In genomic region chr4:185799442-185799841, GRCh38 we compare ENCODE assay signal across 13 cellular contexts. TPM values are rescaled to one million over a fixed set of nuclear protein-coding genes. Genes with fewer than 3 reads are reported as not detected.
DNase-seq lines count a peak whose midpoint lies in the region; ATAC-seq and TF ChIP-seq lines count a peak whose summit lies in the region.
"Had no signal": no experiment of that assay in that cellular context is flagged by ENCODE, and none has a peak within 500 bp of the region (broad histone marks: within the 10 kb centered on the region; RNA-seq: fewer than 3 reads in every experiment).

No MANE protein-coding gene starts in this region.

- H3K4me1 ChIP-seq in heart left ventricle (peaks cover 0 to 78% (median 11%) of the 10 kb centered on the region in 12 donors), esophagus muscularis mucosa (peaks cover 11 to 24% (median 16%) of the 10 kb centered on the region in 4 donors), muscle layer of colon (ENCODE audit: insufficient read depth, low read length) (peaks cover 22% of the 10 kb centered on the region), thyroid gland (peaks cover 53 to 54% of the 10 kb centered on the region in 2 donors), tibial artery (peaks cover 0 to 41% (median 3%) of the 10 kb centered on the region in 4 donors)
- H3K4me1 ChIP-seq: BLaER1 treated with 17β-estradiol and CSF1 and Interleukin-3, amounts not matched to agents 10 nM and 100 nM had no signal

- H3K9me3 ChIP-seq in heart left ventricle (no peaks in the 10 kb centered on the region), esophagus muscularis mucosa (no peaks in the 10 kb centered on the region), muscle layer of colon (ENCODE audit: low read length) (no peaks in the 10 kb centered on the region), thyroid gland (no peaks in the 10 kb centered on the region), tibial artery (no peaks in the 10 kb centered on the region)
- H3K9me3 ChIP-seq: BLaER1 treated with 17β-estradiol and CSF1 and Interleukin-3, amounts not matched to agents 10 nM and 100 nM had no signal

- TF ChIP-seq EP300 in esophagus muscularis mucosa (IDR thresholded peaks at IDR 0.05), result no peak

- peaks cover 0 to 7% of the 10 kb centered on the region in 2 donors for H3K9me3 Mint-ChIP-seq in effector memory CD8-positive, alpha-beta T cell

- H3K9ac ChIP-seq in muscle layer of colon (ENCODE audit: low read length), result no peak overlapping the region
- H3K9ac ChIP-seq: BLaER1 treated with 17β-estradiol and CSF1 and Interleukin-3, amounts not matched to agents 10 nM and 100 nM had no signal

- H3K27ac ChIP-seq in heart left ventricle (peak overlapping the region in 11 of 12 donors; percentile 21 to 87 (median 64)), esophagus muscularis mucosa (replicated peaks in 1 of 4) (no peak overlapping the region), muscle layer of colon (ENCODE audit: low read depth, low read length) (peak overlapping the region; percentile 37), thyroid gland (peak overlapping the region; percentile 60 to 98 (median 90)), tibial artery (peak overlapping the region in 1 of 2 donors; percentile 41)
- H3K27ac ChIP-seq: BLaER1 treated with 17β-estradiol and CSF1 and Interleukin-3, amounts not matched to agents 10 nM and 100 nM had no signal

- no peaks in the 10 kb centered on the region for H3K36me3 Mint-ChIP-seq in effector memory CD8-positive, alpha-beta T cell (ENCODE audit: insufficient read depth)
- H3K36me3 Mint-ChIP-seq: CD4-positive, CD25-positive, alpha-beta regulatory T cell had no signal

- H3K36me3 ChIP-seq in heart left ventricle, result peaks cover 0 to 23% (median 0%) of the 10 kb centered on the region in 9 donors
- H3K36me3 ChIP-seq in esophagus muscularis mucosa, result peaks cover 0 to 4% (median 0%) of the 10 kb centered on the region in 4 donors
- H3K36me3 ChIP-seq in muscle layer of colon (ENCODE audit: insufficient read depth, low read length), result no peaks in the 10 kb centered on the region
- no peaks in the 10 kb centered on the region for H3K36me3 ChIP-seq in thyroid gland
- no peaks in the 10 kb centered on the region for H3K36me3 ChIP-seq in tibial artery
- H3K36me3 ChIP-seq: BLaER1 treated with 17β-estradiol and CSF1 and Interleukin-3, amounts not matched to agents 10 nM and 100 nM had no signal

- no peak for TF ChIP-seq CTCF in heart left ventricle (IDR thresholded peaks at IDR 0.05)
- no peak for TF ChIP-seq CTCF in esophagus muscularis mucosa (IDR thresholded peaks at IDR 0.05)
- no peak for TF ChIP-seq CTCF in thyroid gland (IDR thresholded peaks at IDR 0.05)
- no peak for TF ChIP-seq CTCF in tibial artery (IDR thresholded peaks at IDR 0.05)

- peak overlapping the region in 4 of 12 donors; percentile 6 to 22 (median 13) for H3K4me3 ChIP-seq in heart left ventricle
- H3K4me3 ChIP-seq in esophagus muscularis mucosa, result no peak overlapping the region
- no peak overlapping the region for H3K4me3 ChIP-seq in muscle layer of colon (ENCODE audit: low read depth in 1 of 2, low read length in 2 of 2)
- no peak overlapping the region for H3K4me3 ChIP-seq in thyroid gland (replicated peaks in 1 of 3)
- no peak overlapping the region for H3K4me3 ChIP-seq in tibial artery
- H3K4me3 ChIP-seq: BLaER1 treated with 17β-estradiol and CSF1 and Interleukin-3, amounts not matched to agents 10 nM and 100 nM had no signal

- ATAC-seq in heart left ventricle, result peak in 3 of 4 donors; percentile 36 to 73 (median 68)
- ATAC-seq in Right ventricle myocardium superior (ENCODE audit: poor library complexity), result no peak
- ATAC-seq in effector memory CD8-positive, alpha-beta T cell (replicated peaks), result no peak
- ATAC-seq: HCT116 had no signal

- no peaks in the 10 kb centered on the region for H3K4me1 Mint-ChIP-seq in effector memory CD8-positive, alpha-beta T cell (ENCODE audit: low read depth in 2 of 2)
- H3K4me1 Mint-ChIP-seq: CD4-positive, CD25-positive, alpha-beta regulatory T cell had no signal

- intact Hi-C loops in heart left ventricle (cut with DNase I), result loop anchor here in 3 of 10 donors (10.0 kb wide), 2 partner anchors 145 to 225 kb away; no protein-coding TSS in a partner anchor
- intact Hi-C loops in Right ventricle myocardium superior (cut with DNase I), result no loop called here
- intact Hi-C loops in esophagus muscularis mucosa (cut with DNase I), result no loop called here
- intact Hi-C loops in thyroid gland (cut with DNase I), result no loop called here
- intact Hi-C loops in tibial artery (cut with DNase I; ENCODE audit: low total_unique reads), result no loop called here

- WGBS in heart left ventricle, 4 donors, result 54 to 72% (median 62%) methylated on average over 10 of the region's 10 CpGs
- 98% methylated on average over 10 of the region's 10 CpGs for WGBS in esophagus muscularis mucosa
- 43 to 59% methylated on average over 10 of the region's 10 CpGs for WGBS in thyroid gland, 2 donors

- no peak overlapping the region for H3K27ac Mint-ChIP-seq in effector memory CD8-positive, alpha-beta T cell
- H3K27ac Mint-ChIP-seq: CD4-positive, CD25-positive, alpha-beta regulatory T cell had no signal

- peaks cover 0 to 21% of the 10 kb centered on the region in 2 donors for H3K27me3 Mint-ChIP-seq in effector memory CD8-positive, alpha-beta T cell
- H3K27me3 Mint-ChIP-seq: CD4-positive, CD25-positive, alpha-beta regulatory T cell had no signal

- no peak overlapping the region for H3K4me3 Mint-ChIP-seq in effector memory CD8-positive, alpha-beta T cell
- H3K4me3 Mint-ChIP-seq: CD4-positive, CD25-positive, alpha-beta regulatory T cell had no signal

- TF ChIP-seq POLR2A in heart left ventricle (IDR thresholded peaks at IDR 0.05) (no peak), esophagus muscularis mucosa (IDR thresholded peaks at IDR 0.05; ENCODE audit: low read depth) (no peak), thyroid gland (IDR thresholded peaks at IDR 0.05) (peak in 1 of 2 donors; percentile 48)

- no peaks in the 10 kb centered on the region for H3K27me3 ChIP-seq in heart left ventricle
- H3K27me3 ChIP-seq in esophagus muscularis mucosa, result no peaks in the 10 kb centered on the region
- H3K27me3 ChIP-seq in muscle layer of colon (ENCODE audit: control insufficient read depth in 1 of 2, insufficient read depth in 2 of 2, low read length in 2 of 2), result no peaks in the 10 kb centered on the region
- H3K27me3 ChIP-seq in thyroid gland, result no peaks in the 10 kb centered on the region
- H3K27me3 ChIP-seq in tibial artery, result no peaks in the 10 kb centered on the region
- H3K27me3 ChIP-seq: BLaER1 treated with 17β-estradiol and CSF1 and Interleukin-3, amounts not matched to agents 10 nM and 100 nM had no signal

- DNase-seq in heart left ventricle (no peak), Right ventricle myocardium superior (no peak), esophagus muscularis mucosa (ENCODE audit: extremely low spot score) (peak; percentile 53), thyroid gland (peak; percentile 70 to 74), tibial artery (no peak), NCI-H524 (lab: John Stamatoyannopoulos, UW) (no peak)
- no peak for DNase-seq in effector memory CD8-positive, alpha-beta T cell
- DNase-seq: ACHN; CD4-positive, CD25-positive, alpha-beta regulatory T cell; DMS53 had no signal

RNA-seq across cellular contexts. Expression of gene SORBS2, which starts 12.6 kb away (rescaled TPM):
- 1,000 to 10,000 TPM in 7 of 9 donors, 100 to 1,000 TPM in 2; 966 to 2,158 (median 1,443) TPM for total RNA-seq in heart left ventricle
- polyA plus RNA-seq in heart left ventricle, result 100 to 1,000 TPM; 254 to 473 TPM
- total RNA-seq in Right ventricle myocardium superior, result 819 TPM
- 1,000 to 10,000 TPM in 3 of 4 donors, 100 to 1,000 TPM in 1; 821 to 1,626 (median 1,353) TPM for total RNA-seq in esophagus muscularis mucosa
- 100 to 1,000 TPM; 290 to 437 (median 377) TPM for total RNA-seq in thyroid gland
- polyA plus RNA-seq: CD4-positive, CD25-positive, alpha-beta regulatory T cell had no signal

Comparison
In these comparisons a context has a peak if more than half of its experiments do, and no peak if none do; other contexts are left out.
1. ATAC-seq: peak in heart left ventricle (3 of 4); none in Right ventricle myocardium superior (single experiment) and effector memory CD8-positive, alpha-beta T cell (single experiment).
2. DNase-seq: peak in esophagus muscularis mucosa (single experiment) and thyroid gland (2 of 2); none in heart left ventricle (0 of 5), Right ventricle myocardium superior (single experiment), tibial artery (0 of 2), effector memory CD8-positive, alpha-beta T cell (0 of 3) and NCI-H524 (0 of 2).
3. H3K27ac ChIP-seq: peak in heart left ventricle (11 of 12), muscle layer of colon (single experiment) and thyroid gland (3 of 3); none in esophagus muscularis mucosa (0 of 4).